ENCODE assay signal across 1 cellular context in the genomic region with DNA sequence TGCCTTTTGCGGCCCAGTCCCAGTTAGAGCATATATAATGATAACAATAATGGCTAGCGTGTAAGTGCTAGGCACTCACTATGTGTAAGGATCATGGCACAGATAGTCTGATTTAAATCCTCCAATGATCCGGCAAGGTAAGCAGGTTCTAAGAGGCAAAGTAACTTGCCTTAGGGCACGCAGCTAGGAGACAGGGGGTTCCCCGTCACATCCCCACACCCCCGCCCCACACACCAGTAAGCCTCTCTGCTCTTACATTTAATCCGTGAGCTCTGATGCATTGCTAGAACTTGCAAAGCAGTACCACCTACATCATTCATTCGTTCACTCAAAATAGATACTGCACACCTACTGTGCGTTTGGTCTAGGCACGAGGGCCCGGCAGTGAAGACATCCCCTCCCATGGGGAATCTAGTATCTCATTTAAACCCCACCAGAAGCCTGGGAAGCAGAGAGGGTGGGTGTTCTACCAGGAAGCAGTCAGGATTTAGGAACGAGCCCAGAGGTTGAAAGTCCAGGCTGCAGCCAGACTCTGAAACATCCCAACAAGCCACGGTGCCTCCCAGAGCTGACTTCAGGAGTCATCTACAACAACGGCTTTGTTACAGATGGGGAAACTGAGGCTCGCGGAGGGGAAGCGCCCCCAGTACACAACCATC.
TF ChIP-seq lines count a peak whose summit lies in the region.

No MANE protein-coding gene starts in this region.

TF ChIP-seq in HEK293, 187 proteins besides CTCF, POLR2A, EP300 and RAD21:
- no peak for TF ChIP-seq ZNF747 (tag by site-specific recombination; IDR thresholded peaks at IDR 0.05)
- no peak for TF ChIP-seq SP7 (tag by site-specific recombination; IDR thresholded peaks at IDR 0.05)
- no peak for TF ChIP-seq ATF2 (tag by site-specific recombination; IDR thresholded peaks at IDR 0.05; ENCODE audit: low read depth)
- TF ChIP-seq ZNF449 (tag by site-specific recombination; IDR thresholded peaks at IDR 0.05) = no peak
- TF ChIP-seq ZIC2 (tag by site-specific recombination; IDR thresholded peaks at IDR 0.05) = no peak
- TF ChIP-seq ZNF664 (tag by site-specific recombination; IDR thresholded peaks at IDR 0.05) = peak; percentile 66
- no peak for TF ChIP-seq ZNF18 (tag by site-specific recombination; IDR thresholded peaks at IDR 0.05)
- TF ChIP-seq ZNF155 (tag by site-specific recombination; IDR thresholded peaks at IDR 0.05) = no peak
- TF ChIP-seq ZBTB17 (tag by site-specific recombination; IDR thresholded peaks at IDR 0.05) = peak; percentile 53
- TF ChIP-seq, protein P1, sequence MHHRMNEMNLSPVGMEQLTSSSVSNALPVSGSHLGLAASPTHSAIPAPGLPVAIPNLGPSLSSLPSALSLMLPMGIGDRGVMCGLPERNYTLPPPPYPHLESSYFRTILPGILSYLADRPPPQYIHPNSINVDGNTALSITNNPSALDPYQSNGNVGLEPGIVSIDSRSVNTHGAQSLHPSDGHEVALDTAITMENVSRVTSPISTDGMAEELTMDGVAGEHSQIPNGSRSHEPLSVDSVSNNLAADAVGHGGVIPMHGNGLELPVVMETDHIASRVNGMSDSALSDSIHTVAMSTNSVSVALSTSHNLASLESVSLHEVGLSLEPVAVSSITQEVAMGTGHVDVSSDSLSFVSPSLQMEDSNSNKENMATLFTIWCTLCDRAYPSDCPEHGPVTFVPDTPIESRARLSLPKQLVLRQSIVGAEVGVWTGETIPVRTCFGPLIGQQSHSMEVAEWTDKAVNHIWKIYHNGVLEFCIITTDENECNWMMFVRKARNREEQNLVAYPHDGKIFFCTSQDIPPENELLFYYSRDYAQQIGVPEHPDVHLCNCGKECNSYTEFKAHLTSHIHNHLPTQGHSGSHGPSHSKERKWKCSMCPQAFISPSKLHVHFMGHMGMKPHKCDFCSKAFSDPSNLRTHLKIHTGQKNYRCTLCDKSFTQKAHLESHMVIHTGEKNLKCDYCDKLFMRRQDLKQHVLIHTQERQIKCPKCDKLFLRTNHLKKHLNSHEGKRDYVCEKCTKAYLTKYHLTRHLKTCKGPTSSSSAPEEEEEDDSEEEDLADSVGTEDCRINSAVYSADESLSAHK (tag by site-specific recombination; IDR thresholded peaks at IDR 0.05) = no peak
- TF ChIP-seq KLF8 (tag by site-specific recombination; IDR thresholded peaks at IDR 0.05) = no peak
